ENCODE assay signal across 8 cellular contexts in the genomic region with DNA sequence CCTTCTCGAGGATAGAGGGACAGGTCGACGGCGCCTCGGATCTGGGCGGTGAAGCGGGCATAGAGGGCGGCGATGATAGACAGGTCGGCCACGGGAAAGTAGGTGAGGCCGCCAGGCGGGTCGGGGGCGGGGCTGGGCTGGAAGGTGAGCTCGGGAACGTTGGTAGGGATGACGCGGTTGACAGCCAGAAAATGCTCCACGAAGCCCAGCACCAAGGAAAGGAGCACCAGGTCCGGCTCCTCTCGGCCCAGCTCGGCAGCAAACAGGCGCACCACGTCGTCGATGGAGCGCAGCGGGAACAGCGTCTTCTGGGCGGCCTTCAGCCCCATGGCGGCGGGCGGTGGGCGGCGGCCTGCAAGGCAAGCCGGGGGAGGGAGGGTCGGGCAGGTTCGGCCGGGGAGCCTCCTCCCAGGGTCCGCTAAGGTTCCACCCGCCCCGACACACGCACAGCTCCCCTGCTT. TPM values are rescaled to one million over a fixed set of nuclear protein-coding genes. Genes with fewer than 3 reads are reported as not detected.
DNase-seq lines count a peak whose midpoint lies in the region; ATAC-seq and TF ChIP-seq lines count a peak whose summit lies in the region.

No MANE protein-coding gene starts in this region.

- intact Hi-C loops in heart left ventricle (cut with DNase I), result loop anchor here in 1 of 10 donors (2.0 kb wide), 1 partner anchor 31 kb away; the partner anchor contains the start of gene SF1

- peak overlapping the region; percentile 98 for H2AFZ ChIP-seq in DND-41 (ENCODE audit: low read depth, low read length)

- no peak for TF ChIP-seq POLR2A in heart left ventricle (IDR thresholded peaks at IDR 0.05)

- H3K27me3 ChIP-seq in DND-41 (ENCODE audit: insufficient read depth, low read length, poor library complexity), result no peaks in the 10 kb centered on the region
- no peaks in the 10 kb centered on the region for H3K27me3 ChIP-seq in heart left ventricle
- no peaks in the 10 kb centered on the region for H3K27me3 ChIP-seq in rectal smooth muscle tissue (ENCODE audit: control insufficient read depth, insufficient read depth, low read length)

- peak overlapping the region; percentile 92 for H3K4me2 ChIP-seq in DND-41 (ENCODE audit: insufficient read depth, low read length)

- no peak for TF ChIP-seq CTCF in DND-41 (IDR thresholded peaks at IDR 0.05; ENCODE audit: borderline replicate concordance, extremely low read depth, low read length, poor library complexity, severe bottlenecking)
- TF ChIP-seq CTCF in heart left ventricle (IDR thresholded peaks at IDR 0.05), result no peak

- peaks cover 27% of the 10 kb centered on the region for H3K4me1 Mint-ChIP-seq in activated naive CD4-positive, alpha-beta T cell treated with anti-CD3 and anti-CD28 coated beads, Interleukin-2, amount 10 ng/mL, durations not matched to agents 7 days and 5 days

- ATAC-seq in DND-41 (ENCODE audit: insufficient read depth, low read depth) (peak; percentile 5; the same call in 2 of the 3 replicates), heart left ventricle (peak in 3 of 4 donors; percentile 1 to 21 (median 1)), HG03354 (IDR thresholded peaks at IDR 0.05; ENCODE audit: poor library complexity, severe bottlenecking, unreplicated experiment) (no peak), HG03520 (IDR thresholded peaks at IDR 0.05; ENCODE audit: unreplicated experiment) (no peak), HG03521 (IDR thresholded peaks at IDR 0.05; ENCODE audit: unreplicated experiment) (no peak)

- H3K9me3 ChIP-seq in DND-41 (ENCODE audit: insufficient read depth, low read length, severe bottlenecking), result no peaks in the 10 kb centered on the region
- H3K9me3 ChIP-seq in heart left ventricle, result no peaks in the 10 kb centered on the region

- 4 to 12% (median 8%) methylated on average over 12 to 44 of the region's 44 CpGs for WGBS in heart left ventricle, 4 donors

- H3K27me3 Mint-ChIP-seq in activated naive CD4-positive, alpha-beta T cell treated with anti-CD3 and anti-CD28 coated beads, Interleukin-2, amount 10 ng/mL, durations not matched to agents 7 days and 5 days, result no peaks in the 10 kb centered on the region

- H3K4me3 ChIP-seq in DND-41 (ENCODE audit: low read depth in 1 of 2, low read length in 2 of 2) (peak overlapping the region; percentile 81 to 83; a peak in 3 of 4 replicates), heart left ventricle (peak overlapping the region; percentile 61 to 87 (median 74)), rectal smooth muscle tissue (ENCODE audit: low read length) (peak overlapping the region; percentile 82)

- H3K36me3 ChIP-seq in DND-41 (ENCODE audit: insufficient read depth, low read length) (peaks cover 36% of the 10 kb centered on the region), heart left ventricle (peaks cover 0 to 35% (median 20%) of the 10 kb centered on the region in 9 donors), rectal smooth muscle tissue (ENCODE audit: control insufficient read depth, insufficient read depth, low read length) (no peaks in the 10 kb centered on the region)

- 0 out of 2 replicates have a peak, but pooled peaks cover 6% of the 10 kb centered on the region for H4K20me1 ChIP-seq in DND-41 (ENCODE audit: insufficient read depth, low read length)

- no peak for DNase-seq in DND-41
- DNase-seq in HuH-7 (ENCODE audit: low spot score), result peak; percentile 36
- peak; percentile 40 for DNase-seq in activated naive CD4-positive, alpha-beta T cell treated with anti-CD3 and anti-CD28 coated beads, Interleukin-2, amount 10 ng/mL, durations not matched to agents 7 days and 5 days
- no peak for DNase-seq in heart left ventricle

- peaks cover 18% of the 10 kb centered on the region for H3K79me2 ChIP-seq in DND-41 (ENCODE audit: insufficient read depth, low read length)

- H3K4me1 ChIP-seq in DND-41 (ENCODE audit: insufficient read depth, low read length) (peaks cover 42% of the 10 kb centered on the region), heart left ventricle (peaks cover 0 to 18% (median 9%) of the 10 kb centered on the region in 12 donors), rectal smooth muscle tissue (ENCODE audit: control insufficient read depth, insufficient read depth, low read length) (peaks cover 3% of the 10 kb centered on the region)

- peak overlapping the region; percentile 74 for H3K9ac ChIP-seq in DND-41 (ENCODE audit: low read depth, low read length)
- no peak overlapping the region for H3K9ac ChIP-seq in rectal smooth muscle tissue (ENCODE audit: low read length)

- H3K4me3 Mint-ChIP-seq in activated naive CD4-positive, alpha-beta T cell treated with anti-CD3 and anti-CD28 coated beads, Interleukin-2, amount 10 ng/mL, durations not matched to agents 7 days and 5 days, result peak overlapping the region; percentile 98

- no peaks in the 10 kb centered on the region for H3K9me3 Mint-ChIP-seq in activated naive CD4-positive, alpha-beta T cell treated with anti-CD3 and anti-CD28 coated beads, Interleukin-2, amount 10 ng/mL, durations not matched to agents 7 days and 5 days

- peak overlapping the region; percentile 73 for H3K27ac ChIP-seq in DND-41 (ENCODE audit: low read length)
- H3K27ac ChIP-seq in heart left ventricle, result peak overlapping the region in 11 of 12 donors; percentile 27 to 81 (median 69)
- H3K27ac ChIP-seq in rectal smooth muscle tissue (ENCODE audit: low read depth, low read length), result no peak overlapping the region

- H3K27ac Mint-ChIP-seq in activated naive CD4-positive, alpha-beta T cell treated with anti-CD3 and anti-CD28 coated beads, Interleukin-2, amount 10 ng/mL, durations not matched to agents 7 days and 5 days, result peak overlapping the region; percentile 73

- H3K36me3 Mint-ChIP-seq in activated naive CD4-positive, alpha-beta T cell treated with anti-CD3 and anti-CD28 coated beads, Interleukin-2, amount 10 ng/mL, durations not matched to agents 7 days and 5 days, result peaks cover 26% of the 10 kb centered on the region

- CTCF ChIA-PET in activated naive CD4-positive, alpha-beta T cell treated with anti-CD3 and anti-CD28 coated beads, Interleukin-2, amount 10 ng/mL, durations not matched to agents 7 days and 5 days (lab: Charles Lee), result interaction anchor here (0.6 kb wide), 1 partner anchor 420 kb away, joined by 3 read pairs; no protein-coding TSS in a partner anchor

RNA-seq across cellular contexts. Expression of gene MEN1, which starts 0.5 kb away (rescaled TPM):
- total RNA-seq in heart left ventricle, result 10 to 100 TPM in 4 of 9 donors, 1 to 10 TPM in 5; 6.6 to 15.0 (median 9.0) TPM
- 10 to 100 TPM in 1 of 2 donors, 1 to 10 TPM in 1; 7.2 to 15.2 TPM for polyA plus RNA-seq in heart left ventricle

RNA-seq across cellular contexts. Expression of gene MAP4K2, which starts 6.8 kb away (rescaled TPM):
- 10 to 100 TPM in 3 of 9 donors, 1 to 10 TPM in 6; 7.0 to 27.5 (median 8.6) TPM for total RNA-seq in heart left ventricle
- polyA plus RNA-seq in heart left ventricle, result 1 to 10 TPM; 7.8 to 9.5 TPM

RNA-seq across cellular contexts. Expression of gene SF1, which starts 31.5 kb away (rescaled TPM):
- total RNA-seq in heart left ventricle, result 100 to 1,000 TPM; 103 to 349 (median 157) TPM
- polyA plus RNA-seq in heart left ventricle, result 10 to 100 TPM; 59.2 to 65.5 TPM

RNA-seq across cellular contexts. Expression of gene CDC42BPG, which starts 34.6 kb away (rescaled TPM):
- total RNA-seq in heart left ventricle, result under 1 TPM in 8 of 9 donors, not detected in 1; 0.12 to 0.50 (median 0.26) TPM
- under 1 TPM; 0.12 to 0.15 TPM for polyA plus RNA-seq in heart left ventricle

RNA-seq across cellular contexts. Expression of gene PYGM, which starts 50.0 kb away (rescaled TPM):
- total RNA-seq in heart left ventricle, result 100 to 1,000 TPM in 4 of 9 donors, 10 to 100 TPM in 5; 51.6 to 167 (median 89.9) TPM
- 10 to 100 TPM; 10.3 to 71.8 TPM for polyA plus RNA-seq in heart left ventricle

Comparison
In these comparisons a context has a peak if more than half of its experiments do, and no peak if none do; other contexts are left out.
1. ATAC-seq: peak in DND-41 (single experiment) and heart left ventricle (3 of 4); none in HG03354 (single experiment), HG03520 (single experiment) and HG03521 (single experiment).
2. DNase-seq: peak in HuH-7 (single experiment) and activated naive CD4-positive, alpha-beta T cell treated with anti-CD3 and anti-CD28 coated beads, Interleukin-2, amount 10 ng/mL, durations not matched to agents 7 days and 5 days (single experiment); none in DND-41 (single experiment) and heart left ventricle (0 of 5).
3. Peak in every context shown above with its lines, with median percentiles within 50 percentile points of each other: H3K4me3 ChIP-seq.